In genomic region chr10:126585249-126585986, GRCh38 we compare ENCODE assay signal across 19 cellular contexts.
"Had no signal": no experiment of that assay in that cellular context is flagged by ENCODE, and none has a peak within 500 bp of the region (broad histone marks: within the 10 kb centered on the region; RNA-seq: fewer than 3 reads in every experiment).

No MANE protein-coding gene starts in this region.

- H3K36me3 ChIP-seq: esophagus squamous epithelium, lower lobe of right lung, stomach, tibial artery had no signal

- H3K79me2 ChIP-seq: parathyroid adenoma had no signal

- H3K9me3 ChIP-seq: esophagus squamous epithelium, lower lobe of right lung, stomach, testis, tibial artery had no signal

- H3K9ac ChIP-seq: parathyroid adenoma had no signal

- H3K27ac ChIP-seq: esophagus squamous epithelium, lower lobe of right lung, parathyroid adenoma, stomach, testis, tibial artery had no signal

- H3K4me1 ChIP-seq: esophagus squamous epithelium, lower lobe of right lung, parathyroid adenoma, stomach, testis, tibial artery had no signal

- H2AFZ ChIP-seq: parathyroid adenoma had no signal

- DNase-seq: cortex of kidney; effector memory CD8-positive, alpha-beta T cell; erythroblast; esophagus squamous epithelium; foreskin melanocyte; left ventricle myocardium superior; lower lobe of right lung; natural killer cell; stimulated activated CD4-positive, alpha-beta T cell treated with anti-CD3 and anti-CD28 coated beads, Interleukin-2, amount 100 ng/mL, for 24 hours; stimulated activated CD4-positive, alpha-beta T cell treated with anti-CD3 and anti-CD28 coated beads, Interleukin-4, amount 100 ng/mL, for 24 hours; stimulated activated naive CD4-positive, alpha-beta T cell treated with Interleukin-2 at 50 U/mL for 16 hours; stomach; testis; tibial artery had no signal

- FAIRE-seq: endometrium, keratinocyte had no signal

- H3K27me3 ChIP-seq: stomach, testis had no signal

- ATAC-seq: effector memory CD8-positive, alpha-beta T cell; left ventricle myocardium superior; lower lobe of right lung; natural killer cell; sciatic nerve; stimulated activated effector memory CD8-positive, alpha-beta T cell treated with anti-CD3 and anti-CD28 coated beads, Interleukin-12 subunit alpha, Interleukin-12 subunit beta, amount 100 ng/mL, for 72 hours had no signal

- H3K4me3 ChIP-seq: esophagus squamous epithelium, lower lobe of right lung, stomach, testis, tibial artery had no signal
